19 cellular contexts compared by ENCODE assay signal in genomic region chr6:37555040-37555781, GRCh38. TPM values are rescaled to one million over a fixed set of nuclear protein-coding genes. Genes with fewer than 3 reads are reported as not detected.
DNase-seq lines count a peak whose midpoint lies in the region; TF ChIP-seq lines count a peak whose summit lies in the region.
"Had no signal": no experiment of that assay in that cellular context is flagged by ENCODE, and none has a peak within 500 bp of the region (broad histone marks: within the 10 kb centered on the region; RNA-seq: fewer than 3 reads in every experiment).

No MANE protein-coding gene starts in this region.

- H3K9me3 ChIP-seq in BLaER1 (no peaks in the 10 kb centered on the region), OCI-LY3 (ENCODE audit: insufficient read depth, low read length) (no peaks in the 10 kb centered on the region), BE2C (no peaks in the 10 kb centered on the region)
- H3K9me3 ChIP-seq: left ventricle myocardium inferior, SJCRH30 had no signal

- H3K4me3 Mint-ChIP-seq in glutamatergic neuron (ENCODE audit: unreplicated experiment), result peak overlapping the region; percentile 61
- H3K4me3 Mint-ChIP-seq in activated T-helper 2 cell treated with anti-CD3 and anti-CD28 coated beads, Interferon-gamma antibody, Interleukin-2, Interleukin-4, amounts not matched to agents 10 μg/mL and 5 μg/mL and 100 μg/mL, durations not matched to agents 14 hours and 24 hours and 36 hours (ENCODE audit: low read depth), result no peak overlapping the region
- H3K4me3 Mint-ChIP-seq: activated CD4-positive, alpha-beta T cell treated with anti-CD3 and anti-CD28 coated beads for 36 hours; activated naive CD4-positive, alpha-beta T cell treated with anti-CD3 and anti-CD28 coated beads, Interleukin-2, amount 10 ng/mL, durations not matched to agents 7 days and 5 days; CD8-positive, alpha-beta T cell; H9 had no signal

- no peaks in the 10 kb centered on the region for H3K36me3 ChIP-seq in BLaER1
- H3K36me3 ChIP-seq in OCI-LY3 (replicated peaks; ENCODE audit: low read depth, low read length), result no peaks in the 10 kb centered on the region
- H3K36me3 ChIP-seq in BE2C, result no peaks in the 10 kb centered on the region
- H3K36me3 ChIP-seq: left ventricle myocardium inferior, SJCRH30 had no signal

- no peaks in the 10 kb centered on the region for H3K79me2 ChIP-seq in OCI-LY3 (ENCODE audit: low read length)
- H3K79me2 ChIP-seq: parathyroid adenoma had no signal

- no peaks in the 10 kb centered on the region for H3K36me3 Mint-ChIP-seq in glutamatergic neuron (ENCODE audit: unreplicated experiment)
- no peaks in the 10 kb centered on the region for H3K36me3 Mint-ChIP-seq in activated T-helper 2 cell treated with anti-CD3 and anti-CD28 coated beads, Interferon-gamma antibody, Interleukin-2, Interleukin-4, amounts not matched to agents 10 μg/mL and 5 μg/mL and 100 μg/mL, durations not matched to agents 14 hours and 24 hours and 36 hours (ENCODE audit: low read depth)
- H3K36me3 Mint-ChIP-seq: activated naive CD4-positive, alpha-beta T cell treated with anti-CD3 and anti-CD28 coated beads, Interleukin-2, amount 10 ng/mL, durations not matched to agents 7 days and 5 days had no signal

- peaks cover 52% of the 10 kb centered on the region for H3K4me1 Mint-ChIP-seq in glutamatergic neuron (ENCODE audit: low read depth, unreplicated experiment)
- H3K4me1 Mint-ChIP-seq in activated T-helper 2 cell treated with anti-CD3 and anti-CD28 coated beads, Interferon-gamma antibody, Interleukin-2, Interleukin-4, amounts not matched to agents 10 μg/mL and 5 μg/mL and 100 μg/mL, durations not matched to agents 14 hours and 24 hours and 36 hours (ENCODE audit: low read depth), result peaks cover 30% of the 10 kb centered on the region

- H4K20me1 ChIP-seq in BLaER1 (no peaks in the 10 kb centered on the region), OCI-LY3 (ENCODE audit: insufficient read depth, low read length) (no peaks in the 10 kb centered on the region)

- H3K9ac ChIP-seq in BLaER1 (peak overlapping the region; percentile 39; the same call in 1 of the 2 replicates), OCI-LY3 (ENCODE audit: low read length) (peak overlapping the region; percentile 59; the same call in 1 of the 2 replicates)
- H3K9ac ChIP-seq: parathyroid adenoma had no signal

- peaks cover 100% of the 10 kb centered on the region for H3K4me1 ChIP-seq in BLaER1
- H3K4me1 ChIP-seq in OCI-LY3 (ENCODE audit: low read length), result peaks cover 98% of the 10 kb centered on the region
- H3K4me1 ChIP-seq in BE2C, result peaks cover 23% of the 10 kb centered on the region
- H3K4me1 ChIP-seq: parathyroid adenoma had no signal

- H3K9me3 Mint-ChIP-seq in glutamatergic neuron (ENCODE audit: unreplicated experiment), result peaks cover 5% of the 10 kb centered on the region
- H3K9me3 Mint-ChIP-seq in activated T-helper 2 cell treated with anti-CD3 and anti-CD28 coated beads, Interferon-gamma antibody, Interleukin-2, Interleukin-4, amounts not matched to agents 10 μg/mL and 5 μg/mL and 100 μg/mL, durations not matched to agents 14 hours and 24 hours and 36 hours, result no peaks in the 10 kb centered on the region
- H3K9me3 Mint-ChIP-seq: activated naive CD4-positive, alpha-beta T cell treated with anti-CD3 and anti-CD28 coated beads, Interleukin-2, amount 10 ng/mL, durations not matched to agents 7 days and 5 days; CD8-positive, alpha-beta T cell; H9 had no signal

- H3K4me3 ChIP-seq in BLaER1 (peak overlapping the region; percentile 29), GM12864 (ENCODE audit: low read depth, low read length) (peak overlapping the region; percentile 64), OCI-LY3 (ENCODE audit: low read length) (peak overlapping the region; percentile 53; the same call in 1 of the 2 replicates), BE2C (ENCODE audit: low read depth, low read length) (no peak overlapping the region)
- H3K4me3 ChIP-seq: left ventricle myocardium inferior, SJCRH30 had no signal

- peak overlapping the region; percentile 4 for H3K27ac Mint-ChIP-seq in glutamatergic neuron (ENCODE audit: unreplicated experiment)
- H3K27ac Mint-ChIP-seq in activated T-helper 2 cell treated with anti-CD3 and anti-CD28 coated beads, Interferon-gamma antibody, Interleukin-2, Interleukin-4, amounts not matched to agents 10 μg/mL and 5 μg/mL and 100 μg/mL, durations not matched to agents 14 hours and 24 hours and 36 hours, result no peak overlapping the region
- H3K27ac Mint-ChIP-seq: activated CD4-positive, alpha-beta T cell treated with anti-CD3 and anti-CD28 coated beads for 36 hours; activated naive CD4-positive, alpha-beta T cell treated with anti-CD3 and anti-CD28 coated beads, Interleukin-2, amount 10 ng/mL, durations not matched to agents 7 days and 5 days; CD8-positive, alpha-beta T cell; H9 had no signal

- TF ChIP-seq CTCF in GM12864 (IDR thresholded peaks at IDR 0.05; ENCODE audit: low read depth, low read length, missing control alignments), result no peak
- TF ChIP-seq CTCF in OCI-LY3 (IDR thresholded peaks at IDR 0.05; ENCODE audit: low read depth, low read length), result no peak
- no peak for TF ChIP-seq CTCF in glutamatergic neuron (IDR thresholded peaks at IDR 0.05; ENCODE audit: partially characterized antibody, unreplicated experiment)
- TF ChIP-seq CTCF in BE2C (IDR thresholded peaks at IDR 0.05; ENCODE audit: low read depth, low read length), result no peak

- peaks cover 3% of the 10 kb centered on the region for H3K27me3 Mint-ChIP-seq in glutamatergic neuron (ENCODE audit: unreplicated experiment)
- peaks cover 14% of the 10 kb centered on the region for H3K27me3 Mint-ChIP-seq in activated T-helper 2 cell treated with anti-CD3 and anti-CD28 coated beads, Interferon-gamma antibody, Interleukin-2, Interleukin-4, amounts not matched to agents 10 μg/mL and 5 μg/mL and 100 μg/mL, durations not matched to agents 14 hours and 24 hours and 36 hours (ENCODE audit: low read depth)

- DNase-seq in GM12864 (ENCODE audit: low read depth) (no peak), glutamatergic neuron (no peak), SHP77 (lab: John Stamatoyannopoulos, UW) (no peak), NCI-H1930 (lab: John Stamatoyannopoulos, UW) (no peak), BE2C (no peak)
- DNase-seq in activated T-helper 2 cell treated with anti-CD3 and anti-CD28 coated beads, Interferon-gamma antibody, Interleukin-2, Interleukin-4, amounts not matched to agents 10 μg/mL and 5 μg/mL and 100 μg/mL, durations not matched to agents 14 hours and 24 hours and 36 hours (ENCODE audit: low spot score), result no peak
- DNase-seq: activated CD4-positive, alpha-beta T cell treated with anti-CD3 and anti-CD28 coated beads for 36 hours; activated naive CD4-positive, alpha-beta T cell treated with anti-CD3 and anti-CD28 coated beads, Interleukin-2, amount 10 ng/mL, durations not matched to agents 7 days and 5 days; CD8-positive, alpha-beta T cell; foreskin melanocyte; H9; left ventricle myocardium inferior; NCI-H1436 treated with DMSO at 0.1 percent for 48 hours; stimulated activated CD4-positive, alpha-beta T cell treated with anti-CD3 and anti-CD28 coated beads, Interleukin-2, amount 100 ng/mL, for 48 hours had no signal

- intact Hi-C loops in activated T-helper 2 cell treated with anti-CD3 and anti-CD28 coated beads, Interferon-gamma antibody, Interleukin-2, Interleukin-4, amounts not matched to agents 10 μg/mL and 5 μg/mL and 100 μg/mL, durations not matched to agents 14 hours and 24 hours and 36 hours (cut with micrococcal nuclease), result loop anchor here (10.0 kb wide), 1 partner anchor 140 kb away; the partner anchor contains the start of gene MDGA1

- peak overlapping the region; percentile 73; the same call in 1 of the 2 replicates for H3K27ac ChIP-seq in BLaER1
- H3K27ac ChIP-seq in OCI-LY3 (ENCODE audit: low read length), result peak overlapping the region; percentile 74
- H3K27ac ChIP-seq: epithelial cell of prostate, left ventricle myocardium inferior, parathyroid adenoma, SJCRH30 had no signal

- no peaks in the 10 kb centered on the region for H3K27me3 ChIP-seq in BLaER1
- no peaks in the 10 kb centered on the region for H3K27me3 ChIP-seq in OCI-LY3 (ENCODE audit: low read depth, low read length)
- no peaks in the 10 kb centered on the region for H3K27me3 ChIP-seq in BE2C

- H2AFZ ChIP-seq in OCI-LY3 (ENCODE audit: low read depth, low read length), result peak overlapping the region; percentile 81
- H2AFZ ChIP-seq: parathyroid adenoma had no signal

- H3K4me2 ChIP-seq in BLaER1 (peak overlapping the region; percentile 87), OCI-LY3 (ENCODE audit: low read length) (peak overlapping the region; percentile 76)

RNA-seq across cellular contexts. Expression of gene CCDC167, which starts 55.5 kb away (rescaled TPM):
- total RNA-seq in glutamatergic neuron (ENCODE audit: unreplicated experiment), result 58.4 TPM
- polyA plus RNA-seq in BE2C (2012; ENCODE audit: insufficient read depth, insufficient read length, low read depth), result 60.2 TPM
- total RNA-seq in activated T-helper 2 cell treated with anti-CD3 and anti-CD28 coated beads, Interferon-gamma antibody, Interleukin-2, Interleukin-4, amounts not matched to agents 10 μg/mL and 5 μg/mL and 100 μg/mL, durations not matched to agents 14 hours and 24 hours and 36 hours, result 69.8 and 76.9 TPM in 2 replicates
